19 cellular contexts compared by ENCODE assay signal in the genomic region with DNA sequence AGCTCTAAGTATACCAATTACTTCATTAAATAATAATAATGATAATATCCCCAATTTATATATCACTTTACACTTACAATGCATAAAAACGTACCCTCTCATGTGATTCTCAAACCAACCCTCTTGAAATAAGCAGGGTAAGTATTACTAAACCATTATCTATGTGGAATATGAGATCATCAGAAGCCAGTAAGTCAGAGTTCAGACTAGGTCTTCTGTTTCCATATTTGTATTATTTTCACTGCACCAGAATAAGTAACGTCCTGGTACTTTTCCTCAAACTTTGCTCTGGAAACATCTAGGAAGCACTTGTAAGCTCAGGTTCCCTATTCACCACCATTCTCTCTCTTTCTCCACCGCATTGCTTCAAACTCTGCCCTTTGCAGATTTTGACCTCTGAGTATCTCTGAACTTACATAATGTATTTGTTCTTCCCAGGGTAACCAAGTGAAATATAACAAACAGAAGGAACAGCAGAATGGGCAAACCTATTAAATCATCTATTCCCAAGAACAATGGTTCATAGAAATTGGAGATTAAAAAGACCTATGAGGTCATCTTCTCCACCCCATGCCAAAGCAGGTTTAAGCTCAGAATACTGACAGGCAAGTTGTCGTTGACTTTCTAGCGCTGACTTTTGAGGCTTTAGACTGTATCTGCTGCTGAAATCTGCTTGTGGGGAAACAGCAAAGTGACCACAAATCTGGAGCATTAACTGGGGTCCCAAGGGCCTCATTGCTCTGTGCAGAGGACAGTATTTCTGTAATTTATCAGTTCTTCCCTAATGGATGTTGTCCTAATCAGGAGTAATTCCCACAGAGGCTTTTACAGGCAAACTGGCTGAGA.
"Had no signal": no experiment of that assay in that cellular context is flagged by ENCODE, and none has a peak within 500 bp of the region (broad histone marks: within the 10 kb centered on the region; RNA-seq: fewer than 3 reads in every experiment).

No MANE protein-coding gene starts in this region.

- H3K9me3 ChIP-seq: gastroesophageal sphincter, left lung, psoas muscle, tibial artery had no signal

- H3K27ac ChIP-seq: gastroesophageal sphincter, left lung, psoas muscle, tibial artery had no signal

- ATAC-seq: gastroesophageal sphincter; left lung; psoas muscle; stimulated activated memory B cell treated with anti-CD40 and anti-IgM and Interleukin-4, amounts not matched to agents 10 μg/mL and 1 μg/mL and 100 μg/mL, for 72 hours; T-helper 17 cell had no signal

- DNase-seq: activated CD4-positive, alpha-beta memory T cell treated with anti-CD3 and anti-CD28 coated beads, Interleukin-2, amount 10 ng/mL, durations not matched to agents 7 days and 5 days; activated CD4-positive, alpha-beta T cell treated with anti-CD3 and anti-CD28 coated beads for 4 hours; activated CD8-positive, alpha-beta memory T cell treated with anti-CD3 and anti-CD28 coated beads, Interleukin-2, amount 50 U/mL, for 4 hours; activated effector memory CD4-positive, alpha-beta T cell treated with anti-CD3 and anti-CD28 coated beads, Interleukin-2, amount 50 U/mL, for 16 hours; activated T-cell treated with anti-CD3 and anti-CD28 coated beads, Interleukin-2, amount 50 U/mL, for 48 hours; amniotic stem cell; dermis blood vessel endothelial cell; endodermal cell; hippocampal formation; left lung; occipital lobe; psoas muscle; stimulated activated CD4-positive, alpha-beta T cell treated with anti-CD3 and anti-CD28 coated beads, Interleukin-2, amount 100 ng/mL, for 48 hours; T-helper 17 cell; tibial artery had no signal

- H3K36me3 ChIP-seq: gastroesophageal sphincter, left lung, tibial artery had no signal

- H3K4me1 ChIP-seq: left lung, psoas muscle had no signal

- H3K4me3 ChIP-seq: gastroesophageal sphincter, left lung, psoas muscle, tibial artery had no signal

- FAIRE-seq: keratinocyte, urothelium cell line had no signal

- H3K27me3 ChIP-seq: gastroesophageal sphincter, left lung, tibial artery had no signal
